Comparison of ENCODE assay signal across 28 cellular contexts in the genomic region with DNA sequence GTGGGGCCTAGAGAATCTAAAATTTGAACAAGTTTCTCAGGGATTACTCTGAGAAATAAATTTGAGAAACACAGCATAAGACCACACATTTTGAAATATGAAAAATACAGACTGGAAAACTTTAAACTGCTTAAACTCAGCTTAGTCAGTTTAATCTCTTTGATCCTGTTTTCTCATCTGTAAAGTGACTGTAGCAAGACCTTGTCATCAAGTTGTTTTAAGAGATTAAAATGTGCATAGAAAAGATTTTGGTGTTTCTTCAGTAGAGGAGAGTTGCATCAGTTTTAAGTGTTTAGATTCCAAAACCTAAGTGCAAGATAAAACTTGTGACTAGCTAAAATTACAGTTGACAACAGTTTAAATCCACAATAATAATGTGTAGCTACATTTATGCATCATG.
"Had no signal": no experiment of that assay in that cellular context is flagged by ENCODE, and none has a peak within 500 bp of the region (broad histone marks: within the 10 kb centered on the region; RNA-seq: fewer than 3 reads in every experiment).

No MANE protein-coding gene starts in this region.

- H3K4me3 ChIP-seq: esophagus squamous epithelium, gastrocnemius medialis, heart left ventricle had no signal

- DNase-seq: activated CD4-positive, alpha-beta memory T cell treated with anti-CD3 and anti-CD28 coated beads for 36 hours; activated CD4-positive, alpha-beta T cell treated with anti-CD3 and anti-CD28 coated beads for 36 hours; activated CD4-positive, alpha-beta T cell treated with anti-CD3 and anti-CD28 coated beads, Interleukin-2, amount 10 ng/mL, durations not matched to agents 24 days and 14 days; activated CD4-positive, CD25-positive, alpha-beta regulatory T cell; activated CD4-positive, CD25-positive, alpha-beta regulatory T cell treated with anti-CD3 and anti-CD28 coated beads, Interleukin-2, amount 50 U/mL, for 72 hours; activated CD8-positive, alpha-beta memory T cell treated with anti-CD3 and anti-CD28 coated beads, Interleukin-2, amount 10 ng/mL, durations not matched to agents 7 days and 5 days; activated CD8-positive, alpha-beta memory T cell treated with anti-CD3 and anti-CD28 coated beads, Interleukin-2, amount 50 U/mL, for 4 hours; activated CD8-positive, alpha-beta T cell treated with anti-CD3 and anti-CD28 coated beads, Interleukin-2, amount 10 ng/mL, durations not matched to agents 7 days and 5 days; activated gamma-delta T cell; activated naive CD4-positive, alpha-beta T cell; activated naive CD4-positive, alpha-beta T cell treated with anti-CD3 and anti-CD28 coated beads, Interleukin-2, amount 10 ng/mL, durations not matched to agents 7 days and 5 days; activated naive CD8-positive, alpha-beta T cell treated with anti-CD3 and anti-CD28 coated beads, Interleukin-2, amount 10 ng/mL, durations not matched to agents 7 days and 5 days; activated T-cell treated with anti-CD3 and anti-CD28 coated beads, Interleukin-2, amount 50 U/mL, for 1 hour; activated T-cell treated with anti-CD3 and anti-CD28 coated beads, Interleukin-2, amount 50 U/mL, for 72 hours; amniotic stem cell; anterior cingulate cortex; brain microvascular endothelial cell; cortex of kidney; dermis blood vessel endothelial cell; effector CD4-positive, alpha-beta T cell; effector memory CD8-positive, alpha-beta T cell; esophagus squamous epithelium; foreskin keratinocyte; gastrocnemius medialis; glutamatergic neuron; heart left ventricle; T-helper 2 cell had no signal

- H3K36me3 ChIP-seq: brain microvascular endothelial cell, esophagus squamous epithelium, gastrocnemius medialis, heart left ventricle had no signal

- H3K4me3 Mint-ChIP-seq: activated CD4-positive, alpha-beta memory T cell treated with anti-CD3 and anti-CD28 coated beads for 36 hours; activated CD4-positive, alpha-beta T cell treated with anti-CD3 and anti-CD28 coated beads for 36 hours; activated CD4-positive, alpha-beta T cell treated with anti-CD3 and anti-CD28 coated beads, Interleukin-2, amount 10 ng/mL, durations not matched to agents 24 days and 14 days; activated CD8-positive, alpha-beta memory T cell treated with anti-CD3 and anti-CD28 coated beads, Interleukin-2, amount 10 ng/mL, durations not matched to agents 7 days and 5 days; activated CD8-positive, alpha-beta T cell treated with anti-CD3 and anti-CD28 coated beads, Interleukin-2, amount 10 ng/mL, durations not matched to agents 7 days and 5 days; activated naive CD4-positive, alpha-beta T cell treated with anti-CD3 and anti-CD28 coated beads, Interleukin-2, amount 10 ng/mL, durations not matched to agents 7 days and 5 days; activated naive CD8-positive, alpha-beta T cell treated with anti-CD3 and anti-CD28 coated beads, Interleukin-2, amount 10 ng/mL, durations not matched to agents 7 days and 5 days; activated T-cell treated with anti-CD3 and anti-CD28 coated beads, Interleukin-2, amount 50 U/mL, for 72 hours; effector memory CD8-positive, alpha-beta T cell had no signal

- H3K27ac Mint-ChIP-seq: activated CD4-positive, alpha-beta memory T cell treated with anti-CD3 and anti-CD28 coated beads for 36 hours; activated CD4-positive, alpha-beta T cell treated with anti-CD3 and anti-CD28 coated beads for 36 hours; activated CD4-positive, alpha-beta T cell treated with anti-CD3 and anti-CD28 coated beads, Interleukin-2, amount 10 ng/mL, durations not matched to agents 24 days and 14 days; activated CD8-positive, alpha-beta memory T cell treated with anti-CD3 and anti-CD28 coated beads, Interleukin-2, amount 10 ng/mL, durations not matched to agents 7 days and 5 days; activated CD8-positive, alpha-beta T cell treated with anti-CD3 and anti-CD28 coated beads, Interleukin-2, amount 10 ng/mL, durations not matched to agents 7 days and 5 days; activated naive CD4-positive, alpha-beta T cell treated with anti-CD3 and anti-CD28 coated beads, Interleukin-2, amount 10 ng/mL, durations not matched to agents 7 days and 5 days; activated naive CD4-positive, alpha-beta T cell treated with anti-CD3 and anti-CD28 coated beads, Interleukin-2, amount 50 U/mL, for 72 hours; activated naive CD8-positive, alpha-beta T cell treated with anti-CD3 and anti-CD28 coated beads, Interleukin-2, amount 10 ng/mL, durations not matched to agents 7 days and 5 days; activated T-cell treated with anti-CD3 and anti-CD28 coated beads, Interleukin-2, amount 50 U/mL, for 72 hours; effector memory CD8-positive, alpha-beta T cell had no signal

- H3K36me3 Mint-ChIP-seq: activated CD4-positive, alpha-beta memory T cell treated with anti-CD3 and anti-CD28 coated beads for 36 hours; activated CD8-positive, alpha-beta memory T cell treated with anti-CD3 and anti-CD28 coated beads, Interleukin-2, amount 10 ng/mL, durations not matched to agents 7 days and 5 days; activated naive CD4-positive, alpha-beta T cell treated with anti-CD3 and anti-CD28 coated beads, Interleukin-2, amount 50 U/mL, for 72 hours had no signal

- H3K4me1 ChIP-seq: esophagus squamous epithelium, foreskin keratinocyte, gastrocnemius medialis, heart left ventricle had no signal

- H3K27me3 Mint-ChIP-seq: activated CD4-positive, alpha-beta memory T cell treated with anti-CD3 and anti-CD28 coated beads for 36 hours; activated CD4-positive, alpha-beta T cell treated with anti-CD3 and anti-CD28 coated beads for 36 hours; activated naive CD8-positive, alpha-beta T cell treated with anti-CD3 and anti-CD28 coated beads, Interleukin-2, amount 10 ng/mL, durations not matched to agents 7 days and 5 days had no signal

- H3K9me3 ChIP-seq: esophagus squamous epithelium, gastrocnemius medialis, heart left ventricle had no signal

- H3K27me3 ChIP-seq: brain microvascular endothelial cell, esophagus squamous epithelium, gastrocnemius medialis, heart left ventricle had no signal

- H3K9me3 Mint-ChIP-seq: activated CD4-positive, alpha-beta memory T cell treated with anti-CD3 and anti-CD28 coated beads for 36 hours; activated CD4-positive, alpha-beta T cell treated with anti-CD3 and anti-CD28 coated beads, Interleukin-2, amount 10 ng/mL, durations not matched to agents 24 days and 14 days; activated naive CD4-positive, alpha-beta T cell treated with anti-CD3 and anti-CD28 coated beads, Interleukin-2, amount 50 U/mL, for 72 hours; activated T-cell treated with anti-CD3 and anti-CD28 coated beads, Interleukin-2, amount 50 U/mL, for 72 hours; effector memory CD8-positive, alpha-beta T cell had no signal

- H3K27ac ChIP-seq: brain microvascular endothelial cell, esophagus squamous epithelium, foreskin keratinocyte, gastrocnemius medialis, heart left ventricle had no signal
